1 cellular context compared by ENCODE assay signal in the genomic region with DNA sequence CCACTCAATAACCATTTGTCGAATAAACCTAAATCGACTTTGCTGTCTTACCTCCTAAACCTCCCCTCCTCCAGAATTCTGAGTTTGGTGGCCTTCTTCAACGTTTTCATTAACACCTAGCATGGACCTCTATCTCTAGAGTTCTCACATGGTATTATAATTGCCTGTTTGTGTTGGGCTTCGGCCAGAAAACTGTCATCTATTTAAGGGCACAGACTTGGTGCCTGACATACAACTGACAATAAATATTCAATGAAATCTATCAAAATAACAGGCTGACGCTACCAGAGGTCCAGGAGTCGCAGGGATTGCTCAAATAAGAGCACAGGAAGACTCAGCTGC.
TF ChIP-seq lines count a peak whose summit lies in the region.

No MANE protein-coding gene starts in this region.

TF ChIP-seq in IMR-90, 13 proteins besides CTCF, POLR2A, EP300 and RAD21 (continued from another document):
- TF ChIP-seq, protein P1, sequence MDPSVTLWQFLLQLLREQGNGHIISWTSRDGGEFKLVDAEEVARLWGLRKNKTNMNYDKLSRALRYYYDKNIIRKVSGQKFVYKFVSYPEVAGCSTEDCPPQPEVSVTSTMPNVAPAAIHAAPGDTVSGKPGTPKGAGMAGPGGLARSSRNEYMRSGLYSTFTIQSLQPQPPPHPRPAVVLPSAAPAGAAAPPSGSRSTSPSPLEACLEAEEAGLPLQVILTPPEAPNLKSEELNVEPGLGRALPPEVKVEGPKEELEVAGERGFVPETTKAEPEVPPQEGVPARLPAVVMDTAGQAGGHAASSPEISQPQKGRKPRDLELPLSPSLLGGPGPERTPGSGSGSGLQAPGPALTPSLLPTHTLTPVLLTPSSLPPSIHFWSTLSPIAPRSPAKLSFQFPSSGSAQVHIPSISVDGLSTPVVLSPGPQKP (IDR thresholded peaks at IDR 0.05; ENCODE audit: borderline replicate concordance, low read depth, low read length): no peak
- TF ChIP-seq MAZ (IDR thresholded peaks at IDR 0.05; ENCODE audit: borderline replicate concordance, low read depth, low read length) (no peak), FOS (IDR thresholded peaks at IDR 0.05; ENCODE audit: low read depth, low read length) (no peak), MXI1 (IDR thresholded peaks at IDR 0.05; ENCODE audit: borderline replicate concordance, low read depth, low read length) (no peak)
